In the genomic region with DNA sequence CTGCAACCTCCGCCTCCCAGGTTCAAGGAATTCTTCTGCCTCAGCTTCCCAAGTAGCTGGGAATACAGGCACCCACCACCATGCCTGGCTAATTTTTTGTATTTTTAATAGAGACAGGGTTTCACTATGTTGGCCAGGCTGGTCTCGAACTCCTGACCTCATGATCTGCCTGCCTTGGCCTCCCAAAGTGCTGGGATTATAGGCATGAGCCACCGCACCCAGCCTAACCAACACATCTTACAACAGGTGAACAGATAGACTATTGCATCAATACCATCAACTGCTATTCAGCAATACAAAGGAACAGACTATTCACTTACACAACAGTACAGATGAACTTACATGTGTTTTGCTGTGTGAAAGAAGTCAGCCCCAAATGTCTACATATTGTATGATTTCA, we compare ENCODE assay signal across 7 cellular contexts. TPM values are rescaled to one million over a fixed set of nuclear protein-coding genes. Genes with fewer than 3 reads are reported as not detected.
"Had no signal": no experiment of that assay in that cellular context is flagged by ENCODE, and none has a peak within 500 bp of the region (broad histone marks: within the 10 kb centered on the region; RNA-seq: fewer than 3 reads in every experiment).

No MANE protein-coding gene starts in this region.

RNA-seq across cellular contexts. Expression of gene GOLGA6L6, which starts 45.2 kb away (rescaled TPM):
- total RNA-seq: GM23248, GM23338, H1, H4, H7, H9, HFFc6 had no signal
- polyA plus RNA-seq: GM23248, GM23338, H1 had no signal
